Comparison of ENCODE assay signal across 11 cellular contexts in genomic region chr1:12539705-12540579, GRCh38.
DNase-seq lines count a peak whose midpoint lies in the region; ATAC-seq and TF ChIP-seq lines count a peak whose summit lies in the region.
"Had no signal": no experiment of that assay in that cellular context is flagged by ENCODE, and none has a peak within 500 bp of the region (broad histone marks: within the 10 kb centered on the region; RNA-seq: fewer than 3 reads in every experiment).

No MANE protein-coding gene starts in this region.

- TF ChIP-seq CTCF in lung (IDR thresholded peaks at IDR 0.05; ENCODE audit: control extremely low read depth, extremely low read depth) (no peak), tibial nerve (IDR thresholded peaks at IDR 0.05) (peak in 3 of 5 experiments; percentile 9 to 36 (median 24))

- no peaks in the 10 kb centered on the region for H3K27me3 ChIP-seq in lung (ENCODE audit: control insufficient read depth, insufficient read depth)
- H3K27me3 ChIP-seq in tibial nerve: no peaks in the 10 kb centered on the region

- H3K4me3 ChIP-seq in lung (no peak overlapping the region), tibial nerve (peak overlapping the region in 2 of 4 donors; percentile 1 to 31)

- TF ChIP-seq EP300 in Ishikawa (IDR thresholded peaks at IDR 0.05; ENCODE audit: borderline replicate concordance) (peak; percentile 90), tibial nerve (IDR thresholded peaks at IDR 0.05) (peak; percentile 72 to 91)

- H3K27ac ChIP-seq in lung (ENCODE audit: low read depth in 1 of 2, low read length in 1 of 2) (peak overlapping the region in 1 of 2 donors; percentile 28), tibial nerve (peak overlapping the region; percentile 55 to 90 (median 81))

- H3K36me3 ChIP-seq in lung (ENCODE audit: control insufficient read depth in 2 of 2, insufficient read depth in 2 of 2, low read length in 2 of 2) (no peaks in the 10 kb centered on the region), tibial nerve (no peaks in the 10 kb centered on the region)

- peaks cover 0 to 3% of the 10 kb centered on the region in 2 donors for H3K4me1 ChIP-seq in lung (ENCODE audit: control insufficient read depth in 2 of 2, insufficient read depth in 2 of 2, low read length in 2 of 2)
- H3K4me1 ChIP-seq in tibial nerve: peaks cover 0 to 44% (median 24%) of the 10 kb centered on the region in 4 donors

- TF ChIP-seq POLR2A in tibial nerve (IDR thresholded peaks at IDR 0.05): no peak

- ATAC-seq in esophagus mucosa: peak; percentile 27
- ATAC-seq in lung (ENCODE audit: insufficient read depth, low FRiP score): peak; percentile 64
- ATAC-seq in HG02884 (IDR thresholded peaks at IDR 0.05; ENCODE audit: unreplicated experiment): no peak
- ATAC-seq in GM21381 (IDR thresholded peaks at IDR 0.05; ENCODE audit: unreplicated experiment): no peak

- peak; percentile 10; the same call in 1 of the 2 replicates for TF ChIP-seq RAD21 in Ishikawa (IDR thresholded peaks at IDR 0.05; ENCODE audit: low read depth)

- DNase-seq in lung (ENCODE audit: low spot score) (peak; percentile 61), tibial nerve (ENCODE audit: low spot score in 2 of 2) (peak; percentile 65 to 74), DMS53 treated with DMSO at 0.1 percent for 48 hours (lab: John Stamatoyannopoulos, UW; ENCODE audit: unreplicated experiment) (no peak), NCI-H2107 treated with DMSO at 0.1 percent for 48 hours (lab: John Stamatoyannopoulos, UW; ENCODE audit: unreplicated experiment) (no peak)
- DNase-seq: activated CD4-positive, alpha-beta T cell treated with anti-CD3 and anti-CD28 coated beads for 1 hour; glutamatergic neuron; NCI-H1092 treated with DMSO at 0.1 percent for 48 hours had no signal

- 33 to 45% methylated on average over 34 of the region's 34 CpGs for WGBS in lung, 2 donors
- 10 to 18% methylated on average over 21 to 34 of the region's 34 CpGs for WGBS in tibial nerve, 2 donors

- no peaks in the 10 kb centered on the region for H3K9me3 ChIP-seq in lung (ENCODE audit: control insufficient read depth in 2 of 2, insufficient read depth in 1 of 2, low read length in 1 of 2)
- H3K9me3 ChIP-seq in tibial nerve: peaks cover 0 to 10% (median 0%) of the 10 kb centered on the region in 4 donors

TF ChIP-seq in Ishikawa, 13 proteins besides CTCF, POLR2A, EP300 and RAD21:
- TF ChIP-seq ZBTB7A (IDR thresholded peaks at IDR 0.05; ENCODE audit: low read depth) (peak; percentile 77), FOXM1 (IDR thresholded peaks at IDR 0.05; ENCODE audit: borderline replicate concordance, low read depth) (peak; percentile 53; the same call in 1 of the 2 replicates), MAX (IDR thresholded peaks at IDR 0.05) (no peak), TEAD4 (IDR thresholded peaks at IDR 0.05) (peak; percentile 52; the same call in 1 of the 2 replicates), CREB1 (IDR thresholded peaks at IDR 0.05; ENCODE audit: low read depth) (no peak), TCF12 (IDR thresholded peaks at IDR 0.05; ENCODE audit: low read depth) (peak; percentile 83), USF1 (IDR thresholded peaks at IDR 0.05) (no peak), CEBPB (IDR thresholded peaks at IDR 0.05) (peak; percentile 91), YY1 (IDR thresholded peaks at IDR 0.05; ENCODE audit: low read depth) (no peak), TAF1 (IDR thresholded peaks at IDR 0.05; ENCODE audit: low read depth) (0 out of 2 replicates have a peak, but pooled peaks have one; percentile 26), EGR1 (IDR thresholded peaks at IDR 0.05) (no peak), REST (IDR thresholded peaks at IDR 0.05; ENCODE audit: low read depth) (no peak), NFIC (IDR thresholded peaks at IDR 0.05) (peak; percentile 87)

Comparison
In these comparisons a context has a peak if more than half of its experiments do, and no peak if none do; other contexts are left out.
1. ATAC-seq: peak in esophagus mucosa (single experiment) and lung (single experiment); none in HG02884 (single experiment) and GM21381 (single experiment).
2. DNase-seq: peak in lung (single experiment) and tibial nerve (2 of 2); none in DMS53 treated with DMSO at 0.1 percent for 48 hours (single experiment) and NCI-H2107 treated with DMSO at 0.1 percent for 48 hours (single experiment).